ENCODE assay signal across 8 cellular contexts in genomic region chr15:86857701-86858100, GRCh38.
"Had no signal": no experiment of that assay in that cellular context is flagged by ENCODE, and none has a peak within 500 bp of the region (broad histone marks: within the 10 kb centered on the region; RNA-seq: fewer than 3 reads in every experiment).

No MANE protein-coding gene starts in this region.

- H3K27ac Mint-ChIP-seq: GM23338 had no signal

- H3K4me1 Mint-ChIP-seq: GM23338 had no signal

- H3K9me3 Mint-ChIP-seq: GM23338, H9 had no signal

- H2AFZ ChIP-seq: GM23338 had no signal

- FAIRE-seq: H1, H54, HTR-8/SVneo, K562 had no signal

- H3K4me3 Mint-ChIP-seq: GM23338, H9 had no signal

- H3K4me2 ChIP-seq: GM23338 had no signal

- DNase-seq: H9, HCEC 1CT, IMR-90 had no signal

- H3K4me3 ChIP-seq: GM23338, K562 had no signal
